In genomic region chr17:21214015-21214776, GRCh38 we compare ENCODE assay signal across 8 cellular contexts. TPM values are rescaled to one million over a fixed set of nuclear protein-coding genes. Genes with fewer than 3 reads are reported as not detected.
DNase-seq lines count a peak whose midpoint lies in the region; ATAC-seq and TF ChIP-seq lines count a peak whose summit lies in the region.

Gene TMEM11, minus strand, starts transcription at chr17:21214161. Its CDS starts 9 bp downstream, at chr17:21214152.

- H3K9ac ChIP-seq in iPS-20b (ENCODE audit: low read depth, low read length) = peak within 1 kb of the TSS; percentile 97

- intact Hi-C loops in breast epithelium (cut with DNase I; ENCODE audit: low total_unique reads) = no loop called here

- H3K4me3 ChIP-seq in WERI-Rb-1 (ENCODE audit: low read depth, low read length) (peak within 1 kb of the TSS; percentile 92), breast epithelium (peak within 1 kb of the TSS; percentile 96 to 99 (median 99)), iPS-20b (ENCODE audit: low read length) (peak within 1 kb of the TSS; percentile 100), skin epidermis (peak within 1 kb of the TSS; percentile 64 to 99 (median 89))

- no peak for TF ChIP-seq CTCF in WERI-Rb-1 (IDR thresholded peaks at IDR 0.05; ENCODE audit: low read depth, low read length)
- TF ChIP-seq CTCF in breast epithelium (IDR thresholded peaks at IDR 0.05) = peak in 1 of 3 donors; percentile 17

- H3K4me1 ChIP-seq in breast epithelium = peaks cover 0 to 18% of the 10 kb centered on the region in 2 donors
- peaks cover 25% of the 10 kb centered on the region for H3K4me1 ChIP-seq in iPS-20b (ENCODE audit: insufficient read depth, low read length)

- H3K27ac ChIP-seq in WERI-Rb-1 (peak within 1 kb of the TSS; percentile 99), breast epithelium (peak within 1 kb of the TSS; percentile 94), iPS-20b (ENCODE audit: low read length) (peak within 1 kb of the TSS; percentile 94), skin epidermis (peak within 1 kb of the TSS; percentile 81 to 99 (median 96))

- H3K36me3 ChIP-seq in WERI-Rb-1 (peaks cover 29% of the 10 kb centered on the region), breast epithelium (no peaks in the 10 kb centered on the region), iPS-20b (ENCODE audit: insufficient read depth, low read depth, low read length) (peaks cover 20% of the 10 kb centered on the region)

- H3K27me3 ChIP-seq in WERI-Rb-1 (ENCODE audit: insufficient read depth, low read depth, severe bottlenecking) (no peaks in the 10 kb centered on the region), breast epithelium (no peaks in the 10 kb centered on the region), iPS-20b (ENCODE audit: insufficient read depth, low read length) (no peaks in the 10 kb centered on the region)

- peak; percentile 54 for TF ChIP-seq POLR2A in breast epithelium (IDR thresholded peaks at IDR 0.05)

- peak; percentile 89 for ATAC-seq in GM18907 (IDR thresholded peaks at IDR 0.05; ENCODE audit: unreplicated experiment)
- ATAC-seq in HG03139 (IDR thresholded peaks at IDR 0.05; ENCODE audit: unreplicated experiment) = peak; percentile 87

- DNase-seq in AG08395 (ENCODE audit: low spot score) (peak; percentile 98), NCI-H2196 treated with DMSO at 0.1 percent for 48 hours (lab: John Stamatoyannopoulos, UW; ENCODE audit: unreplicated experiment) (peak; percentile 68), WERI-Rb-1 (peak; percentile 96), breast epithelium (ENCODE audit: low spot score in 2 of 2) (peak; percentile 94)

- H3K9me3 ChIP-seq in WERI-Rb-1 (ENCODE audit: severe bottlenecking) (no peaks in the 10 kb centered on the region), breast epithelium (no peaks in the 10 kb centered on the region), iPS-20b (ENCODE audit: insufficient read depth, low read depth, low read length) (no peaks in the 10 kb centered on the region)

RNA-seq across cellular contexts. Expression of gene TMEM11, which starts in this region (rescaled TPM):
- 10 to 100 TPM; 28.1 to 34.1 (median 33.1) TPM for total RNA-seq in breast epithelium

Comparison
In these comparisons a context has a peak if more than half of its experiments do, and no peak if none do; other contexts are left out.
1. Peak in every context shown above with its lines: DNase-seq, ATAC-seq, H3K4me3 ChIP-seq and H3K27ac ChIP-seq.